In the genomic region with DNA sequence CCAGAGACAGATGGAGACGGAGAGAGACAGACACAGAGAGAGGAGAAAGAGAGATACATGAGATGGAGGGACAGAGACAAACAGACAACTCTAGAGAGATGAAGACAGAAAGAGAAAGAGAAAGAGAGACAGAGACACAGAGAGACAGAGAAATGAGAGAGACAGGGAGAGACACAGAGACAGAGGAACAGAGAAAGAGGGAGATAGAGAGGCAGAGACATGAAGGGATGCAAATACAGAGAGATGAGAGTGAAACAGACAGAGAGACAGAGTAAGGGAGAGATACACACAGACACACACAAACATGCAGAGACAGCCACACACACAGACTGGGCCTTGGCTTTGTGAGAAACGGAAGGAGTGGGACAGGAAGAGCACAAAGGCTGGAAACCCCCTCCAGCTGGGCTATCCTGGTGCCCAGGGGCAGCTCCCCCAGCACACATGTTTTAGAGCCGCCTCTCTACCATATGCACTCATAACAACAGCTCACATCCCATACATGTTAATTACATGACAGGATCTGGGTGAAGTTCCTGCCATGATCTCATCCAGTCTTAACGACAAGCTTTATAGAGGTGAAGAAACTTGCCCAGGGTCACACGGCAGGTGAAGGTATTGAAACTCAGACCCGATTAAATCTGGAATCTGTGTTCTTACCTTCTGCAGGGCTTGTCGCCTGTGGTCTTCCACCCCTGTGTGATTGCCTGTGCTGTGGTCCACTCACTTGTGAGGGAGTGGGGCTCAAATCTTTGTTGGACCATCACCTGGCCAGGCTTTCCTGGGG, we compare ENCODE assay signal across 19 cellular contexts. TPM values are rescaled to one million over a fixed set of nuclear protein-coding genes. Genes with fewer than 3 reads are reported as not detected.
DNase-seq lines count a peak whose midpoint lies in the region; ATAC-seq lines count a peak whose summit lies in the region.
"Had no signal": no experiment of that assay in that cellular context is flagged by ENCODE, and none has a peak within 500 bp of the region (broad histone marks: within the 10 kb centered on the region; RNA-seq: fewer than 3 reads in every experiment).

No MANE protein-coding gene starts in this region.

- H3K27me3 Mint-ChIP-seq in effector memory CD8-positive, alpha-beta T cell = no peaks in the 10 kb centered on the region

- no peak for DNase-seq in activated naive CD4-positive, alpha-beta T cell treated with anti-CD3 and anti-CD28 coated beads, Interleukin-2, amount 50 U/mL, for 72 hours (ENCODE audit: low spot score in 2 of 2)
- DNase-seq in activated naive CD4-positive, alpha-beta T cell treated with Interleukin-2 at 50 U/mL for 16 hours = no peak
- DNase-seq in effector memory CD8-positive, alpha-beta T cell = no peak
- no peak for DNase-seq in SHP77 treated with DMSO at 0.1 percent for 48 hours (lab: John Stamatoyannopoulos, UW)
- no peak for DNase-seq in H4 (ENCODE audit: low spot score)
- no peak for DNase-seq in stimulated activated CD4-positive, alpha-beta T cell treated with anti-CD3 and anti-CD28 coated beads, Interleukin-15, amount 100 ng/mL, for 24 hours
- DNase-seq: ACHN; activated CD8-positive, alpha-beta memory T cell treated with anti-CD3 and anti-CD28 coated beads for 24 hours; activated gamma-delta T cell; DMS53; KG1; NCI-H2081; NCI-H510A treated with DMSO at 0.1 percent for 48 hours; pancreas; WERI-Rb-1 had no signal

- H3K36me3 Mint-ChIP-seq in activated naive CD4-positive, alpha-beta T cell treated with anti-CD3 and anti-CD28 coated beads, Interleukin-2, amount 50 U/mL, for 72 hours = peaks cover 49 to 81% of the 10 kb centered on the region in 2 donors
- peaks cover 18% of the 10 kb centered on the region for H3K36me3 Mint-ChIP-seq in effector memory CD8-positive, alpha-beta T cell (ENCODE audit: insufficient read depth)
- H3K36me3 Mint-ChIP-seq: CD14-positive monocyte had no signal

- no peak overlapping the region for H3K4me3 Mint-ChIP-seq in effector memory CD8-positive, alpha-beta T cell
- H3K4me3 Mint-ChIP-seq: CD14-positive monocyte had no signal

- peaks cover 12 to 20% of the 10 kb centered on the region in 2 donors for H3K9me3 Mint-ChIP-seq in activated naive CD4-positive, alpha-beta T cell treated with anti-CD3 and anti-CD28 coated beads, Interleukin-2, amount 50 U/mL, for 72 hours
- peaks cover 4 to 11% of the 10 kb centered on the region in 2 donors for H3K9me3 Mint-ChIP-seq in effector memory CD8-positive, alpha-beta T cell

- peak overlapping the region; percentile 16 to 70 for H3K27ac Mint-ChIP-seq in activated naive CD4-positive, alpha-beta T cell treated with anti-CD3 and anti-CD28 coated beads, Interleukin-2, amount 50 U/mL, for 72 hours
- H3K27ac Mint-ChIP-seq in effector memory CD8-positive, alpha-beta T cell = peak overlapping the region; percentile 17 to 49

- ATAC-seq in activated naive CD4-positive, alpha-beta T cell treated with anti-CD3 and anti-CD28 coated beads, Interleukin-2, amount 50 U/mL, for 72 hours = peak in 1 of 2 donors; percentile 16
- ATAC-seq in GM19023 (IDR thresholded peaks at IDR 0.05; ENCODE audit: unreplicated experiment) (peak; percentile 60), HG03159 (IDR thresholded peaks at IDR 0.05; ENCODE audit: unreplicated experiment) (peak; percentile 37)
- ATAC-seq in effector memory CD8-positive, alpha-beta T cell (replicated peaks) = no peak
- ATAC-seq: pancreas, sciatic nerve had no signal

- H3K4me1 Mint-ChIP-seq in effector memory CD8-positive, alpha-beta T cell (ENCODE audit: low read depth in 2 of 2) = peaks cover 25 to 27% of the 10 kb centered on the region in 2 donors
- H3K4me1 Mint-ChIP-seq: CD14-positive monocyte had no signal

RNA-seq across cellular contexts. Expression of gene IL18R1, which starts 32.4 kb away (rescaled TPM):
- total RNA-seq in activated naive CD4-positive, alpha-beta T cell treated with anti-CD3 and anti-CD28 coated beads, Interleukin-2, amount 50 U/mL, for 72 hours = 10 to 100 TPM; 11.7 to 28.3 TPM
- 2.0 and 2.8 TPM in 2 replicates for total RNA-seq in H4 (2014; rRNA removed; shearing (Covaris generic))

RNA-seq across cellular contexts. Expression of gene IL18RAP, which starts 35.0 kb away (rescaled TPM):
- total RNA-seq in activated naive CD4-positive, alpha-beta T cell treated with anti-CD3 and anti-CD28 coated beads, Interleukin-2, amount 50 U/mL, for 72 hours = 1 to 10 TPM; 2.6 to 9.3 TPM
- total RNA-seq in H4 (2014; rRNA removed; shearing (Covaris generic)) = 0.06 TPM in 1 of 2 replicates, not detected in the other
